Comparison of ENCODE assay signal across 8 cellular contexts in the genomic region with DNA sequence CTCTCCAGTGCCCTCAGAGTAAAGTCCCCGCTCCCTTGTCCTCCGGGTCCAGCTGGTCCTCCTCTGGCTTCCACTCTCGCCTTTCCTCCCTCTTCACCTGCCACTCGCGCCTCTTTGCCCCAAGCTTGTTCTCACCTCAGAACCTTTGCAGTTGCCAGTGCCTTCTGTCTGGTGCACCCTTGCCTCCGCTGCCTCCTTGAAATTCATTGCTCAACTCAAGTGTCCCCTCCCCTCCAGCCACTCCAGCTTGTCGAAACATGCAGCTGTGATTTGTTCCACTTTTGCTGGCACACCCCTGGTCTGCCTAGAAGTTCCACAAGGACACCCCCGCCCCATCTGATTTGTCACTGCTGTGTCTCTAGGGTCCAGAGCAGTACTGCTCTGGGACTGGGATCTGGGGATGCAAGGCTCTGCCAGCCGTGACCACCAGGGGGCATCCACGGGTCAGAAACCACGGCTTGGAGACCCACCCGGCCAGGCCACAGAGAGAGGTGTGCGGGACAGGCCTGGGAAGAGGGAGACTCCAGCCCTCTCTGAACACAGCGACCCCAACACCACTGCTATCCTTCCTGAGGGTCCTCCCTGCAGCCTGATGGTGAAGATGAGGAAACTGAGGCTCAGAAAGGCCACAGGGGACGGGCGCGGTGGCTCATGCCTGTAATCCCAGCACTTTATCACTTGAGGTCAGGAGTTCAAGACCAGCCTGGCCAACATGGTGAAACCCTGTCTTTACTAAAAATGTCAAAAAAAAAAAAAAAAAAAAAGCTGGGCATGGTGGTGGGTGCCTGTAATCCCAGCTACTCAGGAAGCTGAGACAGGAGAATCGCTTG. TPM values are rescaled to one million over a fixed set of nuclear protein-coding genes. Genes with fewer than 3 reads are reported as not detected.
DNase-seq lines count a peak whose midpoint lies in the region; ATAC-seq, FAIRE-seq and TF ChIP-seq lines count a peak whose summit lies in the region.

No MANE protein-coding gene starts in this region.

- peak; percentile 94 for TF ChIP-seq CTCF in kidney (IDR thresholded peaks at IDR 0.05; ENCODE audit: borderline replicate concordance, extremely low read depth, insufficient read depth)

- no peak overlapping the region for H3K4me3 ChIP-seq in kidney (ENCODE audit: low read length in 2 of 2)

- no peaks in the 10 kb centered on the region for H3K36me3 ChIP-seq in kidney (ENCODE audit: control insufficient read depth in 1 of 2, insufficient read depth in 2 of 2, low read length in 2 of 2)

- intact Hi-C loops in kidney (cut with DNase I): loop anchor here (5.0 kb wide), 1 partner anchor 140 kb away; no protein-coding TSS in a partner anchor

- FAIRE-seq in GM19239 (lab: Jason Lieb, UNC): peak; percentile 61
- FAIRE-seq in kidney (lab: Jason Lieb, UNC): no peak

- ATAC-seq in HG03159 (IDR thresholded peaks at IDR 0.05; ENCODE audit: unreplicated experiment): no peak

- H3K9ac ChIP-seq in kidney (ENCODE audit: low read length in 2 of 2): no peak overlapping the region

- H3K9me3 ChIP-seq in kidney (ENCODE audit: control insufficient read depth in 1 of 2, low read length in 2 of 2): no peaks in the 10 kb centered on the region

- H3K27ac ChIP-seq in kidney (ENCODE audit: low read depth in 2 of 2, low read length in 2 of 2): no peak overlapping the region

- H3K4me1 ChIP-seq in kidney (ENCODE audit: control insufficient read depth in 1 of 2, insufficient read depth in 1 of 2, low read depth in 1 of 2, low read length in 2 of 2): peaks cover 0 to 4% of the 10 kb centered on the region in 2 donors

- DNase-seq in A172 (ENCODE audit: low spot score) (peak; percentile 73), GM19239 (ENCODE audit: insufficient read length, low spot score) (peak; percentile 85), NCI-H226 (peak; percentile 47), kidney (peak; percentile 93)
- DNase-seq in activated CD4-positive, alpha-beta T cell treated with anti-CD3 and anti-CD28 coated beads for 24 hours (ENCODE audit: low read depth in 2 of 2): peak; percentile 81 to 88
- DNase-seq in central memory CD4-positive, alpha-beta T cell: peak; percentile 67
- DNase-seq in stimulated activated CD4-positive, alpha-beta T cell treated with anti-CD3 and anti-CD28 coated beads, Interleukin-1b, Interleukin-23, amount 100 ng/mL, for 4 hours (ENCODE audit: low read depth in 2 of 2): peak; percentile 84 to 88

RNA-seq across cellular contexts. Expression of a gene that starts 49.9 kb away (rescaled TPM):
- 118 and 133 TPM in 2 replicates for total RNA-seq in A172 (2014; rRNA removed; shearing (Covaris generic))
- 67.8 TPM for total RNA-seq in kidney
- polyA plus RNA-seq in kidney (ENCODE audit: insufficient read depth, low read depth, low replicate concordance): 56.0 TPM
